1 cellular context compared by ENCODE assay signal in the genomic region with DNA sequence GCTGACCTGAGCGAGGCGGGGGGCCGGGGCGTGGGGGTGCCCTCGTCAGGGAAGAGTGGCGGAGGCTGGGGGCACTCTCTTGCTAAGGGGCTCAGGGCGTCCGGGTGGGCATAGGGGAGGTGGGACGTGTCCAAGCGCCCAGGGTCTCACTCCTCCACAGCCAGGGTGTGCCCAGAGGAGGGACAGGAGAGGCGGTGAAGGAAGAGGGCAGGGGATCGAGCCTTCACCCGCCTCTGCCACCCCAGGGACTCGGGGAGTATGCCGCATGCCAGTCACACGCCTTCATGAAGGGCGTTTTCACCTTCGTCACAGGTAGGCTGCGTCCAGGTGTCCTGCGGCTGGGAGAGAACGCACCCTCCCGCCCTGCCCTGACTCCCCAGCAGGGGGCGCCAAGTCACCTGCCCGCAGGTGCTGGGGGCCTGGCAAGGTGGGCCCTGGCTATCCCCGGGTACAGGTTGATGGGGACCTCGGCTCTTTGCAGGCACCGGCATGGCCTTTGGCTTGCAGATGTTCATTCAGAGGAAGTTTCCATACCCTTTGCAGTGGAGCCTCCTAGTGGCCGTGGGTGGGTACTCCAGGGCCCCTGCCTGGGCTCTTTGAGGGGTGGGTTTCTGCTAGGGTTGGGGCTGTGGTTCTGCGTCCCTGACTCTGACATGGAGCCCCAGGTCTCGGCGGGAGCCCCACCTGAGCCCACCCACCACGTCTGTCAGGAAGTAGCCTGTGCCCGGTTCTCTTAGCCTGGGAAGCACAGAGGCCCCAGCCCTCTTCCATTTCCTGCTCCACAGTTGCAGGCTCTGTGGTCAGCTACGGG.
TF ChIP-seq lines count a peak whose summit lies in the region.

No MANE protein-coding gene starts in this region.

TF ChIP-seq in WTC11, 78 proteins besides CTCF, POLR2A, EP300 and RAD21 (continued from another document):
- no peak for TF ChIP-seq NFYB (CRISPR knock-in tag; conservative IDR thresholded peaks at IDR 0.05; ENCODE audit: low read depth)
- TF ChIP-seq SP1 (CRISPR knock-in tag; conservative IDR thresholded peaks at IDR 0.05), result no peak
- 0 out of 2 replicates have a peak, but pooled peaks have one; percentile 66 for TF ChIP-seq ZNF219 (CRISPR knock-in tag; IDR thresholded peaks at IDR 0.05; ENCODE audit: borderline replicate concordance)
- no peak for TF ChIP-seq ATF2 (CRISPR knock-in tag; IDR thresholded peaks at IDR 0.05; ENCODE audit: borderline replicate concordance, low read depth)
